In genomic region chr12:67592228-67593011, GRCh38 we compare ENCODE assay signal across 8 cellular contexts. TPM values are rescaled to one million over a fixed set of nuclear protein-coding genes. Genes with fewer than 3 reads are reported as not detected.
DNase-seq lines count a peak whose midpoint lies in the region; ATAC-seq and TF ChIP-seq lines count a peak whose summit lies in the region.

No MANE protein-coding gene starts in this region.

- intact Hi-C loops in thyroid gland (cut with DNase I): no loop called here

- H3K36me3 ChIP-seq in SJCRH30: no peaks in the 10 kb centered on the region
- no peaks in the 10 kb centered on the region for H3K36me3 ChIP-seq in thyroid gland
- H3K36me3 ChIP-seq in BE2C: no peaks in the 10 kb centered on the region

- DNase-seq in AG10803 (ENCODE audit: low read depth) (peak; percentile 72), SJCRH30 (peak; percentile 66 to 90), foreskin keratinocyte (peak; percentile 37 to 73), thyroid gland (peak; percentile 27), BE2C (no peak)
- DNase-seq in activated CD4-positive, alpha-beta T cell treated with anti-CD3 and anti-CD28 coated beads for 4 hours: no peak

- no peak for TF ChIP-seq POLR2A in thyroid gland (IDR thresholded peaks at IDR 0.05)

- 86 to 91% methylated on average over 2 of the region's 2 CpGs for WGBS in thyroid gland, 2 donors

- TF ChIP-seq CTCF in AG10803 (conservative IDR thresholded peaks at IDR 0.05; ENCODE audit: low read length) (no peak), foreskin keratinocyte (conservative IDR thresholded peaks at IDR 0.05) (no peak), thyroid gland (IDR thresholded peaks at IDR 0.05) (no peak), BE2C (IDR thresholded peaks at IDR 0.05; ENCODE audit: low read depth, low read length) (no peak)

- H3K27me3 ChIP-seq in SJCRH30 (no peaks in the 10 kb centered on the region), foreskin keratinocyte (peaks cover 4% of the 10 kb centered on the region), thyroid gland (no peaks in the 10 kb centered on the region), BE2C (no peaks in the 10 kb centered on the region)

- peak overlapping the region; percentile 96 for H3K27ac ChIP-seq in SJCRH30
- H3K27ac ChIP-seq in foreskin keratinocyte: no peak overlapping the region
- peak overlapping the region; percentile 44 to 56 (median 50) for H3K27ac ChIP-seq in thyroid gland

- no peaks in the 10 kb centered on the region for H3K9me3 ChIP-seq in SJCRH30 (replicated peaks)
- H3K9me3 ChIP-seq in thyroid gland: no peaks in the 10 kb centered on the region
- no peaks in the 10 kb centered on the region for H3K9me3 ChIP-seq in BE2C

- ATAC-seq in GM18907 (IDR thresholded peaks at IDR 0.05; ENCODE audit: unreplicated experiment): peak; percentile 95
- peak; percentile 95 for ATAC-seq in HG03139 (IDR thresholded peaks at IDR 0.05; ENCODE audit: unreplicated experiment)
- peak; percentile 67 for ATAC-seq in foreskin keratinocyte

- H3K4me1 ChIP-seq in SJCRH30 (peaks cover 46% of the 10 kb centered on the region), foreskin keratinocyte (peaks cover 11% of the 10 kb centered on the region), thyroid gland (peaks cover 11 to 13% of the 10 kb centered on the region in 2 donors), BE2C (no peaks in the 10 kb centered on the region)

- no peak overlapping the region for H3K4me3 ChIP-seq in AG10803 (ENCODE audit: low read length)
- H3K4me3 ChIP-seq in SJCRH30: no peak overlapping the region
- H3K4me3 ChIP-seq in thyroid gland (replicated peaks in 1 of 3): no peak overlapping the region
- H3K4me3 ChIP-seq in BE2C (ENCODE audit: low read depth, low read length): no peak overlapping the region

RNA-seq across cellular contexts. Expression of gene DYRK2, which starts 56.1 kb away (rescaled TPM):
- 51.6 and 58.2 TPM in 2 replicates for total RNA-seq in SJCRH30 (2014; rRNA removed; shearing (Covaris generic))
- 18.3 and 20.5 TPM in 2 replicates for total RNA-seq in foreskin keratinocyte
- polyA plus RNA-seq in foreskin keratinocyte: 5.9 and 7.7 TPM in 2 replicates
- total RNA-seq in thyroid gland: 10 to 100 TPM; 17.2 to 41.9 (median 19.6) TPM
- 17.6 TPM for polyA plus RNA-seq in BE2C (2012; ENCODE audit: insufficient read depth, insufficient read length, low read depth)

Comparison
In these comparisons a context has a peak if more than half of its experiments do, and no peak if none do; other contexts are left out.
1. DNase-seq: peak in AG10803 (single experiment), SJCRH30 (2 of 2), foreskin keratinocyte (2 of 2) and thyroid gland (2 of 2); none in BE2C (single experiment) and activated CD4-positive, alpha-beta T cell treated with anti-CD3 and anti-CD28 coated beads for 4 hours (0 of 2).
2. Peak in every context shown above with its lines, with median percentiles within 50 percentile points of each other: ATAC-seq.